ENCODE assay signal across 29 cellular contexts in the genomic region with DNA sequence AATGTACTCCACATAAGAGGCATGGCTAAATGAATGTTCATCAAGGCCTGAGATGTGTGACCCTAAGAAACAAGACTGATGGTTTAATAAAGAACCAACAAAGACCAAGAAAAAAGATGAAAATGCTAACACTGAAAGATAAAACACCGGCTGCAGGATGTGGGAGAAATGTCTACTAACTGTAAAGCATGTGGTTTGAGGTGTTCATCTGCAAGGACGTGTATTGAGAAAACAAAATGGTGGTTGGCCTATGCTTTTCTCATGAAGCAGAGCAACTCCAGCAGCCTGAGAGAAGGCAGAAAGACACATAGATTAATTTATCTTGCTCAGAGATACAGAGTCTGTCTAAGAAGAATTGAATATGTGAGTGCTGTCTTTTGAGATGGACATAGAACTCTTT.
"Had no signal": no experiment of that assay in that cellular context is flagged by ENCODE, and none has a peak within 500 bp of the region (broad histone marks: within the 10 kb centered on the region; RNA-seq: fewer than 3 reads in every experiment).

No MANE protein-coding gene starts in this region.

- H3K4me3 ChIP-seq: left ventricle myocardium inferior, lung, mucosa of descending colon, neural progenitor cell, pancreas, prostate gland, skin epidermis, suprapubic skin, thoracic aorta, transverse colon, upper lobe of left lung, vagina had no signal

- H3K36me3 ChIP-seq: left ventricle myocardium inferior, neural progenitor cell, pancreas, prostate gland, suprapubic skin, thoracic aorta, transverse colon, upper lobe of left lung, vagina had no signal

- H3K4me2 ChIP-seq: neural progenitor cell had no signal

- H3K4me3 Mint-ChIP-seq: memory B cell; naive thymus-derived CD4-positive, alpha-beta T cell; nephron progenitor cell; neural progenitor cell; stimulated activated naive B cell treated with anti-CD40 and anti-IgM and Interleukin-4, amounts not matched to agents 10 μg/mL and 1 μg/mL and 100 μg/mL, for 72 hours had no signal

- H3K9me3 ChIP-seq: left ventricle myocardium inferior, mucosa of descending colon, pancreas, prostate gland, suprapubic skin, thoracic aorta, transverse colon, upper lobe of left lung, vagina had no signal

- DNase-seq: head of caudate nucleus; hippocampal formation; islet precursor cell; left ventricle myocardium inferior; midbrain; mucosa of descending colon; naive thymus-derived CD4-positive, alpha-beta T cell; nephron progenitor cell; pancreas; posterior cingulate gyrus; retina; right cardiac atrium; stimulated activated CD4-positive, alpha-beta T cell treated with anti-CD3 and anti-CD28 coated beads, Interleukin-12 subunit alpha, Interleukin-12 subunit beta, amount 100 ng/mL, for 4 hours; stimulated activated CD4-positive, alpha-beta T cell treated with anti-CD3 and anti-CD28 coated beads, Interleukin-15, amount 100 ng/mL, for 24 hours; stimulated activated CD4-positive, alpha-beta T cell treated with anti-CD3 and anti-CD28 coated beads, Interleukin-2, amount 100 ng/mL, for 24 hours; stimulated activated CD4-positive, alpha-beta T cell treated with anti-CD3 and anti-CD28 coated beads, Interleukin-4, amount 100 ng/mL, for 1 hour; stimulated activated naive B cell treated with anti-CD40 and anti-IgM and Interleukin-4, amounts not matched to agents 10 μg/mL and 1 μg/mL and 100 μg/mL, for 72 hours; stimulated activated naive CD8-positive, alpha-beta T cell treated with anti-CD3 and anti-CD28 coated beads, Interleukin-15, Interleukin-2, amounts not matched to agents 100 U/mL and 50 U/mL, for 24 hours; transverse colon; upper lobe of left lung had no signal

- ATAC-seq: mucosa of descending colon; naive thymus-derived CD4-positive, alpha-beta T cell; pancreas; right cardiac atrium; sciatic nerve; stimulated activated naive B cell treated with anti-CD40 and anti-IgM and Interleukin-4, amounts not matched to agents 10 μg/mL and 1 μg/mL and 100 μg/mL, for 72 hours; stimulated activated naive CD8-positive, alpha-beta T cell treated with anti-CD3 and anti-CD28 coated beads, Interleukin-15, Interleukin-2, amounts not matched to agents 100 U/mL and 50 U/mL, for 24 hours had no signal

- H3K36me3 Mint-ChIP-seq: memory B cell; naive thymus-derived CD4-positive, alpha-beta T cell; neural progenitor cell; stimulated activated naive B cell treated with anti-CD40 and anti-IgM and Interleukin-4, amounts not matched to agents 10 μg/mL and 1 μg/mL and 100 μg/mL, for 72 hours had no signal

- H3K4me1 ChIP-seq: left ventricle myocardium inferior, pancreas, prostate gland, suprapubic skin, transverse colon, upper lobe of left lung, vagina had no signal

- H3K27ac ChIP-seq: left ventricle myocardium inferior, neural progenitor cell, pancreas, skin epidermis, suprapubic skin, thoracic aorta, transverse colon, upper lobe of left lung, vagina had no signal

- H2AFZ ChIP-seq: neural progenitor cell had no signal

- H3K4me1 Mint-ChIP-seq: memory B cell; stimulated activated naive B cell treated with anti-CD40 and anti-IgM and Interleukin-4, amounts not matched to agents 10 μg/mL and 1 μg/mL and 100 μg/mL, for 72 hours had no signal

- H3K27ac Mint-ChIP-seq: memory B cell; naive thymus-derived CD4-positive, alpha-beta T cell; neural progenitor cell; stimulated activated naive B cell treated with anti-CD40 and anti-IgM and Interleukin-4, amounts not matched to agents 10 μg/mL and 1 μg/mL and 100 μg/mL, for 72 hours had no signal

- H3K9me3 Mint-ChIP-seq: memory B cell; nephron progenitor cell; stimulated activated naive B cell treated with anti-CD40 and anti-IgM and Interleukin-4, amounts not matched to agents 10 μg/mL and 1 μg/mL and 100 μg/mL, for 72 hours had no signal

- H3K9ac ChIP-seq: neural progenitor cell had no signal

- H3K27me3 ChIP-seq: pancreas, suprapubic skin, transverse colon, upper lobe of left lung, vagina had no signal
